In genomic region chr5:98205691-98206461, GRCh38 we compare ENCODE assay signal across 16 cellular contexts.
DNase-seq lines count a peak whose midpoint lies in the region; ATAC-seq and TF ChIP-seq lines count a peak whose summit lies in the region.
"Had no signal": no experiment of that assay in that cellular context is flagged by ENCODE, and none has a peak within 500 bp of the region (broad histone marks: within the 10 kb centered on the region; RNA-seq: fewer than 3 reads in every experiment).

No MANE protein-coding gene starts in this region.

- no peaks in the 10 kb centered on the region for H3K4me1 Mint-ChIP-seq in GM23338

- no peaks in the 10 kb centered on the region for H3K27me3 Mint-ChIP-seq in GM23338 (ENCODE audit: insufficient read depth, low read depth, poor library complexity)

- DNase-seq in NCI-H2171 treated with DMSO at 0.1 percent for 48 hours (lab: John Stamatoyannopoulos, UW) (peak; percentile 68), NCI-H2171 (lab: John Stamatoyannopoulos, UW) (no peak), adipocyte (ENCODE audit: low read depth) (peak; percentile 9), foreskin keratinocyte (peak; percentile 79 to 86), NCI-H82 treated with DMSO at 0.1 percent for 48 hours (lab: John Stamatoyannopoulos, UW; ENCODE audit: unreplicated experiment) (no peak), GM23338 (ENCODE audit: low spot score) (no peak)
- no peak for DNase-seq in activated CD4-positive, alpha-beta T cell treated with anti-CD3 and anti-CD28 coated beads for 4 hours
- DNase-seq: stomach had no signal

- no peaks in the 10 kb centered on the region for H3F3A ChIP-seq in GM23338 (replicated peaks; ENCODE audit: low read depth)

- peak; percentile 90 for ATAC-seq in foreskin keratinocyte
- no peak for ATAC-seq in GM18868 (IDR thresholded peaks at IDR 0.05; ENCODE audit: unreplicated experiment)
- ATAC-seq in GM23338: no peak
- ATAC-seq: HCT116, SK-N-SH treated with all-trans-retinoic acid at 6 μM for 48 hours had no signal

- H2AFZ ChIP-seq in GM23338: no peak overlapping the region

- H3K4me3 ChIP-seq in adipocyte (ENCODE audit: low read length): no peak overlapping the region
- H3K4me3 ChIP-seq in GM23338: no peak overlapping the region
- H3K4me3 ChIP-seq: cardiac muscle cell, lung, skin epidermis, stomach had no signal

- H3K9me2 ChIP-seq in GM23338 (ENCODE audit: insufficient read depth): no peaks in the 10 kb centered on the region

- H3K36me3 ChIP-seq in adipocyte (ENCODE audit: control insufficient read depth, insufficient read depth, low read length, severe bottlenecking) (no peaks in the 10 kb centered on the region), GM23338 (ENCODE audit: insufficient read depth) (no peaks in the 10 kb centered on the region)
- H3K36me3 ChIP-seq: cardiac muscle cell, stomach had no signal

- no peaks in the 10 kb centered on the region for H3K79me2 ChIP-seq in GM23338 (replicated peaks; ENCODE audit: insufficient read depth)

- H3K9ac ChIP-seq in adipocyte (ENCODE audit: low read length): no peak overlapping the region

- H3K9me3 ChIP-seq in adipocyte (ENCODE audit: control insufficient read depth, low read length): no peaks in the 10 kb centered on the region
- H3K9me3 ChIP-seq: stomach had no signal

- no peaks in the 10 kb centered on the region for H3K27me3 ChIP-seq in adipocyte (replicated peaks; ENCODE audit: control insufficient read depth, insufficient read depth, low read length)
- H3K27me3 ChIP-seq in foreskin keratinocyte: no peaks in the 10 kb centered on the region
- no peaks in the 10 kb centered on the region for H3K27me3 ChIP-seq in GM23338 (ENCODE audit: insufficient read depth)
- H3K27me3 ChIP-seq: cardiac muscle cell, stomach had no signal

- no peaks in the 10 kb centered on the region for H4K20me1 ChIP-seq in GM23338 (replicated peaks; ENCODE audit: insufficient read depth)

- H3K27ac ChIP-seq in foreskin keratinocyte: peak overlapping the region; percentile 45
- H3K27ac ChIP-seq in GM23338 (ENCODE audit: low read depth): no peak overlapping the region
- H3K27ac ChIP-seq: cardiac muscle cell, HL-60, skin epidermis, stomach, VCaP had no signal

- TF ChIP-seq CTCF in foreskin keratinocyte (conservative IDR thresholded peaks at IDR 0.05): no peak
- TF ChIP-seq CTCF in GM23338 (conservative IDR thresholded peaks at IDR 0.05; ENCODE audit: low read depth in 2 of 2): no peak

- peaks cover 4% of the 10 kb centered on the region; the same call in 1 of the 3 replicates for H3K9me3 Mint-ChIP-seq in GM23338

- H3K4me3 Mint-ChIP-seq in GM23338: no peak overlapping the region

- H3K4me1 ChIP-seq in adipocyte (ENCODE audit: control insufficient read depth, insufficient read depth, low read length) (peaks cover 8% of the 10 kb centered on the region), foreskin keratinocyte (peaks cover 10% of the 10 kb centered on the region), GM23338 (ENCODE audit: insufficient read depth) (no peaks in the 10 kb centered on the region)
- H3K4me1 ChIP-seq: stomach had no signal

- H3K27ac Mint-ChIP-seq in GM23338: no peak overlapping the region

- no peak overlapping the region for H3K4me2 ChIP-seq in GM23338

- H3K36me3 Mint-ChIP-seq in GM23338 (ENCODE audit: low read depth): no peaks in the 10 kb centered on the region

TF ChIP-seq in GM23338, 12 proteins besides CTCF, POLR2A, EP300 and RAD21 (continues in another document):
- no peak for TF ChIP-seq STAT1 (IDR thresholded peaks at IDR 0.05; ENCODE audit: unreplicated experiment)
- TF ChIP-seq CREB1 (CRISPR knock-in tag; IDR thresholded peaks at IDR 0.05; ENCODE audit: low read depth): no peak
- TF ChIP-seq EZH2 (IDR thresholded peaks at IDR 0.05; ENCODE audit: low read depth, unreplicated experiment): no peak
- TF ChIP-seq REST (IDR thresholded peaks at IDR 0.05; ENCODE audit: unreplicated experiment): no peak
- no peak for TF ChIP-seq ETS1 (IDR thresholded peaks at IDR 0.05)
- TF ChIP-seq JUNB (IDR thresholded peaks at IDR 0.05; ENCODE audit: unreplicated experiment): no peak
- no peak for TF ChIP-seq POLR2AphosphoS5 (IDR thresholded peaks at IDR 0.05; ENCODE audit: low read depth)

Comparison
In these comparisons a context has a peak if more than half of its experiments do, and no peak if none do; other contexts are left out.
1. DNase-seq: peak in NCI-H2171 treated with DMSO at 0.1 percent for 48 hours (single experiment), adipocyte (single experiment) and foreskin keratinocyte (2 of 2); none in NCI-H2171 (single experiment), activated CD4-positive, alpha-beta T cell treated with anti-CD3 and anti-CD28 coated beads for 4 hours (0 of 2), NCI-H82 treated with DMSO at 0.1 percent for 48 hours (single experiment) and GM23338 (single experiment).